Comparison of ENCODE assay signal across 22 cellular contexts in the genomic region with DNA sequence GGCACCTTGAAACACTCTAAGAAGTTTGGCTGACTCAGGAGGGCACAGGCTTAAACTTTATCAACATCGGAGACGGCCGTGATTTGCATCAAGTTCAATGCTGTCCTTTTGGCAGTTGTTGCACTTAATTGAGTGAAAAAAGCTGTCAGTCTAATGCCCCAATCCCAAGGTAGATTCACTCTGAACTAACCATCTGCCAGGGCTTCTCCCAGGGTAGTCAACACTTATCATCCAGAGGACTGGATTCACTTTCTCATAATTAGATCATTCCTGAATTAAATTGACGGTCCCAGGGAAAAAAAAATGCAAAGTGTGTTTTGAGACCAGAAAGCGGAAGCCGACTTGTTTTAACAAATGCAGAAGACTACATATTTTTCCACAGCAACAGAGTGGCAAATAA. TPM values are rescaled to one million over a fixed set of nuclear protein-coding genes. Genes with fewer than 3 reads are reported as not detected.
DNase-seq lines count a peak whose midpoint lies in the region; ATAC-seq and TF ChIP-seq lines count a peak whose summit lies in the region.
"Had no signal": no experiment of that assay in that cellular context is flagged by ENCODE, and none has a peak within 500 bp of the region (broad histone marks: within the 10 kb centered on the region; RNA-seq: fewer than 3 reads in every experiment).

No MANE protein-coding gene starts in this region.

- H3K4me1 ChIP-seq in BE2C = peaks cover 30% of the 10 kb centered on the region
- H3K4me1 ChIP-seq: Caco-2 had no signal

- H3K9me3 Mint-ChIP-seq in glutamatergic neuron (ENCODE audit: unreplicated experiment) = peaks cover 3% of the 10 kb centered on the region
- H3K9me3 Mint-ChIP-seq: CD4-positive, alpha-beta memory T cell had no signal

- H3K27me3 ChIP-seq in BE2C = no peaks in the 10 kb centered on the region
- H3K27me3 ChIP-seq: BLaER1 treated with 17β-estradiol and CSF1 and Interleukin-3, amounts not matched to agents 10 nM and 100 nM had no signal

- peak overlapping the region; percentile 29 for H3K4me3 ChIP-seq in BE2C (ENCODE audit: low read depth, low read length)
- H3K4me3 ChIP-seq: BLaER1 treated with 17β-estradiol and CSF1 and Interleukin-3, amounts not matched to agents 10 nM and 100 nM had no signal

- ATAC-seq in HG03108 (IDR thresholded peaks at IDR 0.05; ENCODE audit: unreplicated experiment) = no peak
- ATAC-seq: HepG2, Panc1 had no signal

- H3K27me3 Mint-ChIP-seq in glutamatergic neuron (ENCODE audit: unreplicated experiment) = no peaks in the 10 kb centered on the region

- no peaks in the 10 kb centered on the region for H3K9me3 ChIP-seq in BE2C
- H3K9me3 ChIP-seq: BLaER1 treated with 17β-estradiol and CSF1 and Interleukin-3, amounts not matched to agents 10 nM and 100 nM; Caco-2 had no signal

- no peaks in the 10 kb centered on the region for H3K36me3 ChIP-seq in BE2C
- H3K36me3 ChIP-seq: BLaER1 treated with 17β-estradiol and CSF1 and Interleukin-3, amounts not matched to agents 10 nM and 100 nM had no signal

- DNase-seq in BE2C (peak; percentile 52), NCI-H1694 treated with DMSO at 0.1 percent for 48 hours (lab: John Stamatoyannopoulos, UW) (peak; percentile 73), SK-N-DZ (ENCODE audit: low spot score) (peak; percentile 91), glutamatergic neuron (no peak), NCI-H1048 (lab: John Stamatoyannopoulos, UW) (no peak), HuH-7.5 (ENCODE audit: low spot score) (no peak)
- DNase-seq in activated CD4-positive, alpha-beta T cell treated with anti-CD3 and anti-CD28 coated beads for 1 hour = no peak
- DNase-seq: ACHN; Caco-2; CD4-positive, alpha-beta memory T cell; DMS53; GDM1; KBM-7; NCI-H1105 treated with DMSO at 0.1 percent for 48 hours; NCI-H2081 treated with DMSO at 0.1 percent for 48 hours; NCI-H748 treated with DMSO at 0.1 percent for 48 hours; SIG-M5; T-helper 1 cell had no signal

- no peaks in the 10 kb centered on the region for H3K36me3 Mint-ChIP-seq in glutamatergic neuron (ENCODE audit: unreplicated experiment)
- H3K36me3 Mint-ChIP-seq: CD4-positive, alpha-beta memory T cell had no signal

- H3K4me1 Mint-ChIP-seq in glutamatergic neuron (ENCODE audit: low read depth, unreplicated experiment) = peaks cover 37% of the 10 kb centered on the region
- H3K4me1 Mint-ChIP-seq: CD4-positive, alpha-beta memory T cell had no signal

- peak overlapping the region; percentile 32 for H3K4me3 Mint-ChIP-seq in glutamatergic neuron (ENCODE audit: unreplicated experiment)
- H3K4me3 Mint-ChIP-seq: CD4-positive, alpha-beta memory T cell had no signal

- no peak overlapping the region for H3K27ac Mint-ChIP-seq in glutamatergic neuron (ENCODE audit: unreplicated experiment)
- H3K27ac Mint-ChIP-seq: CD4-positive, alpha-beta memory T cell had no signal

- TF ChIP-seq CTCF in BE2C (IDR thresholded peaks at IDR 0.05; ENCODE audit: low read depth, low read length) (no peak), glutamatergic neuron (IDR thresholded peaks at IDR 0.05; ENCODE audit: partially characterized antibody, unreplicated experiment) (no peak)

RNA-seq across cellular contexts. Expression of a gene that starts 28.5 kb away (rescaled TPM):
- 3.0 TPM for polyA plus RNA-seq in BE2C (2012; ENCODE audit: insufficient read depth, insufficient read length, low read depth)
- polyA plus RNA-seq in SK-N-DZ (2014; cell fraction: cytosol; rRNA removed) = 0.40 and 0.45 TPM in 2 replicates
- polyA plus RNA-seq in SK-N-DZ (2014; cell fraction: nucleus; rRNA removed) = 2.0 and 3.2 TPM in 2 replicates
- total RNA-seq in glutamatergic neuron (ENCODE audit: unreplicated experiment) = 19.9 TPM

Comparison
In these comparisons a context has a peak if more than half of its experiments do, and no peak if none do; other contexts are left out.
1. DNase-seq: peak in BE2C (single experiment), NCI-H1694 treated with DMSO at 0.1 percent for 48 hours (single experiment) and SK-N-DZ (single experiment); none in glutamatergic neuron (single experiment), activated CD4-positive, alpha-beta T cell treated with anti-CD3 and anti-CD28 coated beads for 1 hour (single experiment), NCI-H1048 (single experiment) and HuH-7.5 (single experiment).